20 cellular contexts compared by ENCODE assay signal in genomic region chr1:210771131-210771530, GRCh38.
"Had no signal": no experiment of that assay in that cellular context is flagged by ENCODE, and none has a peak within 500 bp of the region (broad histone marks: within the 10 kb centered on the region; RNA-seq: fewer than 3 reads in every experiment).

No MANE protein-coding gene starts in this region.

- FAIRE-seq: endothelial cell of umbilical vein, frontal cortex, pancreas had no signal

- H3K9me3 ChIP-seq: body of pancreas, left ventricle myocardium inferior, pancreas, stomach, suprapubic skin, tibial nerve had no signal

- H3K27me3 ChIP-seq: body of pancreas, cardiac muscle cell, pancreas, stomach, suprapubic skin, tibial nerve had no signal

- H3K27ac ChIP-seq: body of pancreas, cardiac muscle cell, left ventricle myocardium inferior, pancreas, stomach, suprapubic skin, tibial nerve had no signal

- H3K4me3 ChIP-seq: body of pancreas, cardiac muscle cell, left ventricle myocardium inferior, pancreas, stomach, suprapubic skin, tibial nerve had no signal

- DNase-seq: activated gamma-delta T cell treated with Interleukin-2 at 50 U/mL for 16 hours; activated T-cell treated with anti-CD3 and anti-CD28 coated beads, Interleukin-2, amount 50 U/mL, for 1 hour; anterior cingulate cortex; body of pancreas; dermis blood vessel endothelial cell; effector memory CD8-positive, alpha-beta T cell; hippocampal formation; left ventricle myocardium inferior; pancreas; right cardiac atrium; stimulated activated CD4-positive, alpha-beta T cell treated with anti-CD3 and anti-CD28 coated beads, Interleukin-1b, Interleukin-23, amount 100 ng/mL, for 48 hours; stomach; T-helper 9 cell had no signal

- H3K36me3 ChIP-seq: cardiac muscle cell, left ventricle myocardium inferior, pancreas, stomach, suprapubic skin, tibial nerve had no signal

- H3K4me1 ChIP-seq: body of pancreas, left ventricle myocardium inferior, pancreas, stomach, suprapubic skin, tibial nerve had no signal

- ATAC-seq: body of pancreas; effector memory CD8-positive, alpha-beta T cell; esophagus mucosa; pancreas; right cardiac atrium; WTC11 had no signal
